ENCODE assay signal across 13 cellular contexts in genomic region chr4:168840988-168841681, GRCh38.
DNase-seq lines count a peak whose midpoint lies in the region; ATAC-seq and TF ChIP-seq lines count a peak whose summit lies in the region.
"Had no signal": no experiment of that assay in that cellular context is flagged by ENCODE, and none has a peak within 500 bp of the region (broad histone marks: within the 10 kb centered on the region; RNA-seq: fewer than 3 reads in every experiment).

No MANE protein-coding gene starts in this region.

- ATAC-seq in activated CD4-positive, alpha-beta T cell treated with anti-CD3 and anti-CD28 coated beads for 36 hours = peak; percentile 45
- no peak for ATAC-seq in CD8-positive, alpha-beta T cell
- ATAC-seq: activated T-cell treated with anti-CD3 and anti-CD28 coated beads, Interleukin-2, amount 50 U/mL, for 4 hours; T-helper 17 cell had no signal

- peak overlapping the region; percentile 90 to 93 (median 92) for H3K27ac ChIP-seq in transverse colon
- H3K27ac ChIP-seq in CD8-positive, alpha-beta T cell (ENCODE audit: low read depth, low read length) = no peak overlapping the region

- in situ Hi-C loops in transverse colon (cut with MboI; ENCODE audit: low pct_ligation_motif_present in 1 of 4, low pct_unique_long_range_greater_than_20kb in 1 of 4, low sequenced_read_pairs in 3 of 4) = no loop called here

- TF ChIP-seq CTCF in chondrocyte (IDR thresholded peaks at IDR 0.05) (no peak), transverse colon (IDR thresholded peaks at IDR 0.05) (no peak), Caco-2 (IDR thresholded peaks at IDR 0.05; ENCODE audit: insufficient read depth in 1 of 2, low read depth in 1 of 2, low read length in 1 of 2, severe bottlenecking in 1 of 2, unreplicated experiment in 1 of 2) (no peak), glutamatergic neuron (IDR thresholded peaks at IDR 0.05; ENCODE audit: partially characterized antibody, unreplicated experiment) (no peak)
- TF ChIP-seq CTCF in CD8-positive, alpha-beta T cell (IDR thresholded peaks at IDR 0.05) = no peak

- 77% methylated on average over 9 of the region's 9 CpGs; no CpG with 5 or more reads in 1 of the 2 donors for WGBS in transverse colon (ENCODE audit: low coverage in 1 of 2), 2 donors

- no peak for DNase-seq in activated CD4-positive, alpha-beta T cell treated with anti-CD3 and anti-CD28 coated beads for 36 hours
- no peak for DNase-seq in activated CD4-positive, alpha-beta T cell treated with anti-CD3 and anti-CD28 coated beads for 4 hours
- DNase-seq in chondrocyte (ENCODE audit: low spot score) (no peak), medulla oblongata (ENCODE audit: extremely low spot score) (peak; percentile 47), transverse colon (no peak), Caco-2 (no peak), glutamatergic neuron (no peak)
- no peak for DNase-seq in CD8-positive, alpha-beta T cell
- DNase-seq: activated T-cell treated with anti-CD3 and anti-CD28 coated beads, Interleukin-2, amount 50 U/mL, for 4 hours; central memory CD4-positive, alpha-beta T cell; stimulated activated CD4-positive, alpha-beta T cell treated with anti-CD3 and anti-CD28 coated beads, Interleukin-2, amount 100 ng/mL, for 24 hours; T-helper 17 cell had no signal

- H3K27me3 Mint-ChIP-seq in activated CD4-positive, alpha-beta T cell treated with anti-CD3 and anti-CD28 coated beads for 36 hours = peaks cover 17% of the 10 kb centered on the region
- H3K27me3 Mint-ChIP-seq in chondrocyte (ENCODE audit: low read depth) (no peaks in the 10 kb centered on the region), Caco-2 (ENCODE audit: insufficient read depth, unreplicated experiment) (no peaks in the 10 kb centered on the region), glutamatergic neuron (ENCODE audit: unreplicated experiment) (peaks cover 4% of the 10 kb centered on the region)
- H3K27me3 Mint-ChIP-seq in CD8-positive, alpha-beta T cell (ENCODE audit: low read depth) = peaks cover 19% of the 10 kb centered on the region

- POLR2A ChIA-PET in activated CD4-positive, alpha-beta T cell treated with anti-CD3 and anti-CD28 coated beads for 36 hours (lab: Charles Lee) = interaction anchor here (0.6 kb wide), 1 partner anchor 12 kb away, joined by 3 read pairs; no protein-coding TSS in a partner anchor
- POLR2A ChIA-PET in CD8-positive, alpha-beta T cell (lab: Charles Lee) = no interaction called here
- POLR2A ChIA-PET in Caco-2 (lab: Charles Lee) = no interaction called here

- no peaks in the 10 kb centered on the region for H3K9me3 Mint-ChIP-seq in activated CD4-positive, alpha-beta T cell treated with anti-CD3 and anti-CD28 coated beads for 36 hours (ENCODE audit: low read depth)
- H3K9me3 Mint-ChIP-seq in chondrocyte (ENCODE audit: low read depth) (no peaks in the 10 kb centered on the region), Caco-2 (ENCODE audit: unreplicated experiment) (no peaks in the 10 kb centered on the region), glutamatergic neuron (ENCODE audit: unreplicated experiment) (peaks cover 6% of the 10 kb centered on the region)
- H3K9me3 Mint-ChIP-seq in CD8-positive, alpha-beta T cell = no peaks in the 10 kb centered on the region
- H3K9me3 Mint-ChIP-seq: activated T-cell treated with anti-CD3 and anti-CD28 coated beads, Interleukin-2, amount 50 U/mL, for 4 hours; nephron had no signal

- no peak for TF ChIP-seq POLR2A in transverse colon (IDR thresholded peaks at IDR 0.05)

- H3K27ac Mint-ChIP-seq in activated CD4-positive, alpha-beta T cell treated with anti-CD3 and anti-CD28 coated beads for 36 hours = no peak overlapping the region
- H3K27ac Mint-ChIP-seq in chondrocyte (ENCODE audit: unreplicated experiment) (peak overlapping the region; percentile 94), Caco-2 (ENCODE audit: unreplicated experiment) (no peak overlapping the region), glutamatergic neuron (ENCODE audit: unreplicated experiment) (no peak overlapping the region)
- H3K27ac Mint-ChIP-seq in CD8-positive, alpha-beta T cell = no peak overlapping the region
- H3K27ac Mint-ChIP-seq: T-helper 17 cell had no signal

- TF ChIP-seq EP300 in transverse colon (IDR thresholded peaks at IDR 0.05; ENCODE audit: low read depth) = no peak

- H3K9me3 ChIP-seq in transverse colon (no peaks in the 10 kb centered on the region), Caco-2 (no peaks in the 10 kb centered on the region)
- no peaks in the 10 kb centered on the region for H3K9me3 ChIP-seq in CD8-positive, alpha-beta T cell (ENCODE audit: low read length)

- no peak overlapping the region for H3K4me3 Mint-ChIP-seq in activated CD4-positive, alpha-beta T cell treated with anti-CD3 and anti-CD28 coated beads for 36 hours
- no peak overlapping the region for H3K4me3 Mint-ChIP-seq in chondrocyte (ENCODE audit: unreplicated experiment)
- no peak overlapping the region for H3K4me3 Mint-ChIP-seq in CD8-positive, alpha-beta T cell
- H3K4me3 Mint-ChIP-seq in Caco-2 (ENCODE audit: unreplicated experiment) = no peak overlapping the region
- no peak overlapping the region for H3K4me3 Mint-ChIP-seq in glutamatergic neuron (ENCODE audit: unreplicated experiment)
- H3K4me3 Mint-ChIP-seq: activated T-cell treated with anti-CD3 and anti-CD28 coated beads, Interleukin-2, amount 50 U/mL, for 4 hours; nephron; T-helper 17 cell had no signal

- peaks cover 5% of the 10 kb centered on the region for H3K4me1 Mint-ChIP-seq in activated CD4-positive, alpha-beta T cell treated with anti-CD3 and anti-CD28 coated beads for 36 hours
- H3K4me1 Mint-ChIP-seq in chondrocyte (ENCODE audit: low read depth) (peaks cover 97% of the 10 kb centered on the region), Caco-2 (ENCODE audit: low read depth, unreplicated experiment) (peaks cover 18% of the 10 kb centered on the region), glutamatergic neuron (ENCODE audit: low read depth, unreplicated experiment) (peaks cover 11% of the 10 kb centered on the region)
- no peaks in the 10 kb centered on the region for H3K4me1 Mint-ChIP-seq in CD8-positive, alpha-beta T cell (ENCODE audit: low read depth)

- intact Hi-C loops in activated CD4-positive, alpha-beta T cell treated with anti-CD3 and anti-CD28 coated beads for 36 hours (cut with DNase I, micrococcal nuclease) = no loop called here
- intact Hi-C loops in transverse colon (cut with DNase I; ENCODE audit: low total_unique reads) = no loop called here
- intact Hi-C loops in CD8-positive, alpha-beta T cell (cut with DNase I, micrococcal nuclease) = no loop called here
- intact Hi-C loops in Caco-2 (cut with micrococcal nuclease; ENCODE audit: unreplicated experiment) = no loop called here

- H3K36me3 ChIP-seq in transverse colon (no peaks in the 10 kb centered on the region), Caco-2 (ENCODE audit: control insufficient read depth, insufficient read depth, low read length) (no peaks in the 10 kb centered on the region)
- no peaks in the 10 kb centered on the region for H3K36me3 ChIP-seq in CD8-positive, alpha-beta T cell (ENCODE audit: insufficient read depth, low read length)

- BruUV-seq in Caco-2 (replicated peaks; lab: Mats Ljungman, UMichigan) = no TSS peak

- H3K4me1 ChIP-seq in transverse colon (peaks cover 5 to 59% (median 34%) of the 10 kb centered on the region in 4 donors), Caco-2 (0 out of 2 replicates have a peak, but pooled peaks cover 5% of the 10 kb centered on the region)
- no peaks in the 10 kb centered on the region for H3K4me1 ChIP-seq in CD8-positive, alpha-beta T cell (ENCODE audit: insufficient read depth, low read length)

- CTCF ChIA-PET in activated CD4-positive, alpha-beta T cell treated with anti-CD3 and anti-CD28 coated beads for 36 hours (lab: Charles Lee) = interaction anchor here (1.9 to 2.0 kb wide), 2 partner anchors 11 to 13 kb away, joined by 6 to 7 read pairs; no protein-coding TSS in a partner anchor
- CTCF ChIA-PET in CD8-positive, alpha-beta T cell (lab: Charles Lee) = interaction anchor here (0.8 kb wide), 1 partner anchor 9 kb away, joined by 3 read pairs; no protein-coding TSS in a partner anchor
- CTCF ChIA-PET in Caco-2 (lab: Charles Lee) = no interaction called here

- no peaks in the 10 kb centered on the region for H3K36me3 Mint-ChIP-seq in activated CD4-positive, alpha-beta T cell treated with anti-CD3 and anti-CD28 coated beads for 36 hours (ENCODE audit: low read depth)
- H3K36me3 Mint-ChIP-seq in chondrocyte (ENCODE audit: low read depth) (peaks cover 36% of the 10 kb centered on the region), Caco-2 (ENCODE audit: insufficient read depth, unreplicated experiment) (peaks cover 16% of the 10 kb centered on the region), glutamatergic neuron (ENCODE audit: unreplicated experiment) (peaks cover 5% of the 10 kb centered on the region)
- H3K36me3 Mint-ChIP-seq in CD8-positive, alpha-beta T cell = no peaks in the 10 kb centered on the region

- H3K4me3 ChIP-seq in transverse colon (no peak overlapping the region), Caco-2 (ENCODE audit: low read depth, low read length) (no peak overlapping the region)
- H3K4me3 ChIP-seq in CD8-positive, alpha-beta T cell (ENCODE audit: low read depth, low read length) = no peak overlapping the region

- H3K27me3 ChIP-seq in transverse colon (no peaks in the 10 kb centered on the region), Caco-2 (replicated peaks; ENCODE audit: control insufficient read depth, insufficient read depth, low read length) (no peaks in the 10 kb centered on the region)
- no peaks in the 10 kb centered on the region for H3K27me3 ChIP-seq in CD8-positive, alpha-beta T cell (ENCODE audit: insufficient read depth, low read length)
